ENCODE assay signal across 9 cellular contexts in genomic region chr15:51971353-51972133, GRCh38. TPM values are rescaled to one million over a fixed set of nuclear protein-coding genes. Genes with fewer than 3 reads are reported as not detected.
DNase-seq lines count a peak whose midpoint lies in the region; ATAC-seq, FAIRE-seq and TF ChIP-seq lines count a peak whose summit lies in the region.
"Had no signal": no experiment of that assay in that cellular context is flagged by ENCODE, and none has a peak within 500 bp of the region (broad histone marks: within the 10 kb centered on the region; RNA-seq: fewer than 3 reads in every experiment).

LEO1 (minus strand) TSS chr15:51971778; CDS start chr15:51971745, 33 bp downstream.

- peaks cover 11% of the 10 kb centered on the region for H3K4me1 ChIP-seq in keratinocyte (ENCODE audit: control insufficient read depth, extremely low read depth, insufficient read depth, low read length)

- H3K4me3 ChIP-seq in AG10803 (ENCODE audit: low read length) (peak within 1 kb of the TSS; percentile 97), keratinocyte (ENCODE audit: control insufficient read depth in 2 of 3, extremely low read depth in 1 of 3, insufficient read depth in 2 of 3, low read depth in 1 of 3, low read length in 3 of 3) (peak within 1 kb of the TSS; percentile 89 to 94 (median 94))

- peak; percentile 99 for DNase-seq in AG10803 (ENCODE audit: low read depth)
- DNase-seq in NCI-H345 (lab: John Stamatoyannopoulos, UW), result peak; percentile 95
- DNase-seq in activated CD4-positive, CD25-positive, alpha-beta regulatory T cell (lab: John Stamatoyannopoulos, UW), result peak; percentile 56 to 74 (median 68)
- DNase-seq in central memory CD4-positive, alpha-beta T cell, result peak; percentile 92
- DNase-seq in keratinocyte (ENCODE audit: low read depth, low spot score), result peak; percentile 89
- DNase-seq in stimulated activated CD4-positive, alpha-beta T cell treated with anti-CD3 and anti-CD28 coated beads, Interleukin-15, amount 100 ng/mL, for 1 hour (ENCODE audit: low read depth in 1 of 2, low spot score in 1 of 2), result peak; percentile 64 to 72

- no peaks in the 10 kb centered on the region for H3K9me1 ChIP-seq in keratinocyte (ENCODE audit: control insufficient read depth, extremely low read depth, insufficient read depth, low read length)

- peak within 1 kb of the TSS; percentile 100 for H2AFZ ChIP-seq in keratinocyte (ENCODE audit: control insufficient read depth, low read length)

- peak; percentile 88 for ATAC-seq in GM19023 (IDR thresholded peaks at IDR 0.05; ENCODE audit: unreplicated experiment)
- ATAC-seq in HG03280 (IDR thresholded peaks at IDR 0.05; ENCODE audit: unreplicated experiment), result peak; percentile 86

- no peaks in the 10 kb centered on the region for H4K20me1 ChIP-seq in keratinocyte (ENCODE audit: control insufficient read depth, extremely low read depth, insufficient read depth, low read length)

- no peaks in the 10 kb centered on the region for H3K27me3 ChIP-seq in keratinocyte (ENCODE audit: control insufficient read depth, extremely low read depth, insufficient read depth, low read length)

- peaks cover 49% of the 10 kb centered on the region for H3K79me2 ChIP-seq in keratinocyte (ENCODE audit: control insufficient read depth, insufficient read depth, low read length)

- H3K4me2 ChIP-seq in keratinocyte (ENCODE audit: control insufficient read depth, extremely low read depth, insufficient read depth, low read depth, low read length), result peak within 1 kb of the TSS; percentile 71

- H3K9ac ChIP-seq in keratinocyte (ENCODE audit: control insufficient read depth, extremely low read depth, insufficient read depth, low read length), result peak within 1 kb of the TSS; percentile 95

- H3K27ac ChIP-seq in keratinocyte (ENCODE audit: control insufficient read depth, insufficient read depth, low read length), result peak within 1 kb of the TSS; percentile 93

- H3K36me3 ChIP-seq in keratinocyte (ENCODE audit: control insufficient read depth in 2 of 2, extremely low read depth in 1 of 2, insufficient read depth in 2 of 2, low read length in 2 of 2), result no peaks in the 10 kb centered on the region

- dilution Hi-C loops in keratinocyte (cut with MboI; ENCODE audit: extremely low pct_ligation_motif_present, low sequenced_read_pairs), result no loop called here

- peak; percentile 51 for TF ChIP-seq CTCF in AG10803 (conservative IDR thresholded peaks at IDR 0.05; ENCODE audit: low read length)
- TF ChIP-seq CTCF in keratinocyte (optimal IDR thresholded peaks at IDR 0.05 in 1 of 3, IDR thresholded peaks at IDR 0.05 in 1 of 3, conservative IDR thresholded peaks at IDR 0.05 in 1 of 3; ENCODE audit: extremely low read depth in 1 of 3, insufficient read depth in 2 of 3, low read length in 3 of 3), result peak; percentile 41 to 56 (median 52)

- H3K9me3 ChIP-seq in keratinocyte (ENCODE audit: control insufficient read depth, low read depth, low read length), result no peaks in the 10 kb centered on the region

- FAIRE-seq in keratinocyte (lab: Jason Lieb, UNC), result peak; percentile 85
- FAIRE-seq: islet of Langerhans had no signal

RNA-seq across cellular contexts. Expression of gene LEO1, which starts in this region (rescaled TPM):
- polyA plus RNA-seq in keratinocyte, result 6.3 to 12.5 TPM (median 12.2 TPM) in 3 replicates
- 51.1 TPM for polyA plus RNA-seq in keratinocyte (2011; ENCODE audit: low read depth)
- polyA plus RNA-seq in keratinocyte (2011; cell fraction: cytosol; rRNA removed), result 6.8 and 7.9 TPM in 2 replicates
- polyA plus RNA-seq in keratinocyte (2011; cell fraction: nucleus; rRNA removed), result 10.6 and 15.7 TPM in 2 replicates
- polyA plus RNA-seq in keratinocyte (2012; ENCODE audit: low replicate concordance), result 23.6 and 27.2 TPM in 2 replicates
- 1.8 to 10.7 TPM (median 3.3 TPM) in 3 replicates for polyA minus RNA-seq in keratinocyte
- 1.2 TPM for polyA minus RNA-seq in keratinocyte (2011; cell fraction: cytosol; rRNA and poly(A)+ RNA removed)
- polyA minus RNA-seq in keratinocyte (2011; cell fraction: nucleus; rRNA and poly(A)+ RNA removed), result 4.2 and 7.4 TPM in 2 replicates

Comparison
In these comparisons a context has a peak if more than half of its experiments do, and no peak if none do; other contexts are left out.
1. Peak in every context shown above with its lines: DNase-seq, ATAC-seq, H3K4me3 ChIP-seq and H3K27ac ChIP-seq.